ENCODE assay signal across 1 cellular context in the genomic region with DNA sequence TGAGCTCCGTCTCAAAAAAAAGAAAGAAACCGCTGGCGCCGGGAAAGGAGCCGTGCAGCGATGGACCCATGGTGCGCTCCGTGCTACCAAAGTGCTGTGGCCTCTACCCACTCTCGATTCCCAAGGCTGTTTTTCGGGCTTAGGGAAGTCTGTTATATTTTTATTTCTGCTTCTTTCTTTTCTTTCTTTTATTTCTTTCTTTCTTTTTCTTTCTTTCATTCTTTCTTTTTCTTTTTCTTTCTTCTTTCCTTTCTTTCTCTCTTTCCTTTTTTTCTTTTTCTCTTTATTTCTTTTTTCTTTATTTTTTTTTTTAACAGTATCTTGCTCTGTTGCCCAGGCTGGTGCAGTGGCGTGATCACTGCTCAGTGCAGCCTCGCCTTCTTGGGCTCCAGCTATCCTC.
TF ChIP-seq lines count a peak whose summit lies in the region.

No MANE protein-coding gene starts in this region.

TF ChIP-seq in WTC11, 78 proteins besides CTCF, POLR2A, EP300 and RAD21 (continued from another document):
- TF ChIP-seq, protein P1, sequence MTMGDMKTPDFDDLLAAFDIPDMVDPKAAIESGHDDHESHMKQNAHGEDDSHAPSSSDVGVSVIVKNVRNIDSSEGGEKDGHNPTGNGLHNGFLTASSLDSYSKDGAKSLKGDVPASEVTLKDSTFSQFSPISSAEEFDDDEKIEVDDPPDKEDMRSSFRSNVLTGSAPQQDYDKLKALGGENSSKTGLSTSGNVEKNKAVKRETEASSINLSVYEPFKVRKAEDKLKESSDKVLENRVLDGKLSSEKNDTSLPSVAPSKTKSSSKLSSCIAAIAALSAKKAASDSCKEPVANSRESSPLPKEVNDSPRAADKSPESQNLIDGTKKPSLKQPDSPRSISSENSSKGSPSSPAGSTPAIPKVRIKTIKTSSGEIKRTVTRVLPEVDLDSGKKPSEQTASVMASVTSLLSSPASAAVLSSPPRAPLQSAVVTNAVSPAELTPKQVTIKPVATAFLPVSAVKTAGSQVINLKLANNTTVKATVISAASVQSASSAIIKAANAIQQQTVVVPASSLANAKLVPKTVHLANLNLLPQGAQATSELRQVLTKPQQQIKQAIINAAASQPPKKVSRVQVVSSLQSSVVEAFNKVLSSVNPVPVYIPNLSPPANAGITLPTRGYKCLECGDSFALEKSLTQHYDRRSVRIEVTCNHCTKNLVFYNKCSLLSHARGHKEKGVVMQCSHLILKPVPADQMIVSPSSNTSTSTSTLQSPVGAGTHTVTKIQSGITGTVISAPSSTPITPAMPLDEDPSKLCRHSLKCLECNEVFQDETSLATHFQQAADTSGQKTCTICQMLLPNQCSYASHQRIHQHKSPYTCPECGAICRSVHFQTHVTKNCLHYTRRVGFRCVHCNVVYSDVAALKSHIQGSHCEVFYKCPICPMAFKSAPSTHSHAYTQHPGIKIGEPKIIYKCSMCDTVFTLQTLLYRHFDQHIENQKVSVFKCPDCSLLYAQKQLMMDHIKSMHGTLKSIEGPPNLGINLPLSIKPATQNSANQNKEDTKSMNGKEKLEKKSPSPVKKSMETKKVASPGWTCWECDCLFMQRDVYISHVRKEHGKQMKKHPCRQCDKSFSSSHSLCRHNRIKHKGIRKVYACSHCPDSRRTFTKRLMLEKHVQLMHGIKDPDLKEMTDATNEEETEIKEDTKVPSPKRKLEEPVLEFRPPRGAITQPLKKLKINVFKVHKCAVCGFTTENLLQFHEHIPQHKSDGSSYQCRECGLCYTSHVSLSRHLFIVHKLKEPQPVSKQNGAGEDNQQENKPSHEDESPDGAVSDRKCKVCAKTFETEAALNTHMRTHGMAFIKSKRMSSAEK (CRISPR knock-in tag; IDR thresholded peaks at IDR 0.05; ENCODE audit: borderline replicate concordance) = no peak
- TF ChIP-seq ZNF281 (CRISPR knock-in tag; IDR thresholded peaks at IDR 0.05) = no peak
